ENCODE assay signal across 8 cellular contexts in genomic region chr1:116374340-116375164, GRCh38. TPM values are rescaled to one million over a fixed set of nuclear protein-coding genes. Genes with fewer than 3 reads are reported as not detected.
DNase-seq lines count a peak whose midpoint lies in the region; ATAC-seq and TF ChIP-seq lines count a peak whose summit lies in the region.

No MANE protein-coding gene starts in this region.

- H3K4me3 ChIP-seq in HAP-1: peak overlapping the region; percentile 74
- peak overlapping the region; percentile 45 for H3K4me3 ChIP-seq in mucosa of stomach (ENCODE audit: low read length)

- H3K27me3 ChIP-seq in HAP-1 (ENCODE audit: low read depth) (no peaks in the 10 kb centered on the region), mucosa of stomach (ENCODE audit: control insufficient read depth, insufficient read depth, low read length) (no peaks in the 10 kb centered on the region)

- in situ Hi-C loops in HAP-1 (cut with MboI; ENCODE audit: low sequenced_read_pairs): no loop called here

- DNase-seq in HAP-1 (ENCODE audit: low spot score in 2 of 2) (peak in 1 of 2 experiments; percentile 32), SK-N-DZ (ENCODE audit: low spot score) (peak; percentile 24), GM20000 (ENCODE audit: low spot score) (no peak), retina (no peak), SHP77 treated with DMSO at 0.1 percent for 48 hours (lab: John Stamatoyannopoulos, UW) (no peak)
- peak; percentile 14 for DNase-seq in effector CD4-positive, alpha-beta T cell

- H3K4me1 ChIP-seq in HAP-1 (peaks cover 47% of the 10 kb centered on the region), mucosa of stomach (ENCODE audit: control insufficient read depth, insufficient read depth, low read length) (peaks cover 58% of the 10 kb centered on the region)

- peak overlapping the region; percentile 85 for H3K9ac ChIP-seq in mucosa of stomach (ENCODE audit: low read length)

- H3K9me3 ChIP-seq in HAP-1: no peaks in the 10 kb centered on the region
- H3K9me3 ChIP-seq in mucosa of stomach (ENCODE audit: control insufficient read depth, low read length): no peaks in the 10 kb centered on the region

- no peak for TF ChIP-seq CTCF in GM20000 (IDR thresholded peaks at IDR 0.05; ENCODE audit: extremely low read depth, missing control alignments)

- no peak for ATAC-seq in HG02840 (IDR thresholded peaks at IDR 0.05; ENCODE audit: low FRiP score, unreplicated experiment)

- no peaks in the 10 kb centered on the region for H3K36me3 ChIP-seq in HAP-1 (replicated peaks)
- no peaks in the 10 kb centered on the region for H3K36me3 ChIP-seq in mucosa of stomach (ENCODE audit: control insufficient read depth, insufficient read depth, low read length)

RNA-seq across cellular contexts. Expression of gene ATP1A1, which starts 1.5 kb away (rescaled TPM):
- polyA plus RNA-seq in SK-N-DZ (2014; cell fraction: cytosol; rRNA removed): 60.5 and 73.8 TPM in 2 replicates
- polyA plus RNA-seq in SK-N-DZ (2014; cell fraction: nucleus; rRNA removed): 64.6 and 149 TPM in 2 replicates

Comparison
In these comparisons a context has a peak if more than half of its experiments do, and no peak if none do; other contexts are left out.
1. DNase-seq: peak in SK-N-DZ (single experiment) and effector CD4-positive, alpha-beta T cell (single experiment); none in GM20000 (single experiment), retina (single experiment) and SHP77 treated with DMSO at 0.1 percent for 48 hours (single experiment).